2 cellular contexts compared by ENCODE assay signal in the genomic region with DNA sequence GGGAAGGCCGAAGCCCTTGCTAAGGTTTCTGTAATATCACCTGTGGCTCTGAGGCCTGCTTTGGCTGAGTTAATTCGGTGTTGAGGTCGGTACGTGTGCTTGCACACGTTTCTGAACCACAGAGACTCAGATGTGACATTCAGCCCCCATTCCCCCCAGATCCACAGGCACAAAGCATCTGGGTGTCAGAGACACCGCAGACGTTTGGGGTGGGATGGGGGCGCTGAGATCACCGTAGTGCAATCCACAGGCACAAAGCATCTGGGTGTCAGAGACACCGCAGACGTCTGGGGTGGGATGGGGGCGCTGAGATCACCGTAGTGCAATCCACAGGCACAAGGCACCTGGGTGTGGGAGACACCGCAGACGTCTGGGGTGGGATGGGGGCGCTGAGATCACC. TPM values are rescaled to one million over a fixed set of nuclear protein-coding genes. Genes with fewer than 3 reads are reported as not detected.
"Had no signal": no experiment of that assay in that cellular context is flagged by ENCODE, and none has a peak within 500 bp of the region (broad histone marks: within the 10 kb centered on the region; RNA-seq: fewer than 3 reads in every experiment).

No MANE protein-coding gene starts in this region.

RNA-seq across cellular contexts. Expression of gene DOC2B, which starts 19.8 kb away (rescaled TPM):
- total RNA-seq: activated B cell treated with CpG ODN at 0.5 μM for 24 hours; activated CD8-positive, alpha-beta T cell treated with anti-CD3 and anti-CD28 coated beads for 36 hours had no signal
